ENCODE assay signal across 11 cellular contexts in genomic region chr2:22900674-22901073, GRCh38.
"Had no signal": no experiment of that assay in that cellular context is flagged by ENCODE, and none has a peak within 500 bp of the region (broad histone marks: within the 10 kb centered on the region; RNA-seq: fewer than 3 reads in every experiment).

No MANE protein-coding gene starts in this region.

- H3K27ac ChIP-seq: GM23248 had no signal

- H3K4me1 Mint-ChIP-seq: GM23338 had no signal

- H3K4me3 Mint-ChIP-seq: GM23338, H9, HFFc6 had no signal

- FAIRE-seq: H1, H54 had no signal

- H3K4me3 ChIP-seq: GM23248, GM23338, HAP-1 had no signal

- H3K4me1 ChIP-seq: HAP-1 had no signal

- H3K9me3 ChIP-seq: HAP-1 had no signal

- H3K27ac Mint-ChIP-seq: GM23338, H9, HFFc6 had no signal

- DNase-seq: GM23248, GOT3, H7, H9, HCEC 1CT, HFFc6 had no signal

- H3K36me3 ChIP-seq: HAP-1 had no signal

- H2AFZ ChIP-seq: GM23248, GM23338 had no signal

- H3K9ac ChIP-seq: GM23248 had no signal

- ATAC-seq: GM23338, HCT116 had no signal

- H3K9me3 Mint-ChIP-seq: GM23338, H9 had no signal

- H3K4me2 ChIP-seq: GM23338 had no signal
